ENCODE assay signal across 2 cellular contexts in genomic region chr2:7089284-7089683, GRCh38.
TF ChIP-seq lines count a peak whose summit lies in the region.

No MANE protein-coding gene starts in this region.

TF ChIP-seq in GM23338, 12 proteins besides CTCF, POLR2A, EP300 and RAD21 (continued from another document):
- TF ChIP-seq ZNF462 (CRISPR knock-in tag; IDR thresholded peaks at IDR 0.05), result no peak
- TF ChIP-seq STAT1 (IDR thresholded peaks at IDR 0.05; ENCODE audit: unreplicated experiment), result no peak
- no peak for TF ChIP-seq ZNF114 (CRISPR knock-in tag; IDR thresholded peaks at IDR 0.05)
- TF ChIP-seq JUNB (IDR thresholded peaks at IDR 0.05; ENCODE audit: unreplicated experiment), result no peak
- TF ChIP-seq REST (IDR thresholded peaks at IDR 0.05; ENCODE audit: unreplicated experiment), result no peak
- no peak for TF ChIP-seq EZH2phosphoT487 (IDR thresholded peaks at IDR 0.05; ENCODE audit: unreplicated experiment)
- TF ChIP-seq POLR2AphosphoS5 (IDR thresholded peaks at IDR 0.05; ENCODE audit: low read depth), result no peak
- no peak for TF ChIP-seq CREB1 (CRISPR knock-in tag; IDR thresholded peaks at IDR 0.05; ENCODE audit: low read depth)
- TF ChIP-seq EZH2 (IDR thresholded peaks at IDR 0.05; ENCODE audit: low read depth, unreplicated experiment), result no peak
- no peak for TF ChIP-seq ETS1 (IDR thresholded peaks at IDR 0.05)

TF ChIP-seq in WTC11, 78 proteins besides CTCF, POLR2A, EP300 and RAD21 (continued from another document):
- TF ChIP-seq PREB (CRISPR knock-in tag; IDR thresholded peaks at IDR 0.05; ENCODE audit: borderline replicate concordance) (no peak), HMGA2 (CRISPR knock-in tag; IDR thresholded peaks at IDR 0.05) (no peak)
